In genomic region chr17:978110-979093, GRCh38 we compare ENCODE assay signal across 8 cellular contexts. TPM values are rescaled to one million over a fixed set of nuclear protein-coding genes. Genes with fewer than 3 reads are reported as not detected.
DNase-seq lines count a peak whose midpoint lies in the region; ATAC-seq, FAIRE-seq and TF ChIP-seq lines count a peak whose summit lies in the region.

No MANE protein-coding gene starts in this region.

- no peaks in the 10 kb centered on the region for H3K9me3 Mint-ChIP-seq in activated CD4-positive, alpha-beta T cell treated with anti-CD3 and anti-CD28 coated beads, Interleukin-2, amount 10 ng/mL, durations not matched to agents 24 days and 14 days
- no peaks in the 10 kb centered on the region for H3K9me3 Mint-ChIP-seq in activated T-helper 17 cell treated with anti-CD3 and anti-CD28 coated beads, Interleukin-2, amount 50 U/mL, for 72 hours
- no peaks in the 10 kb centered on the region for H3K9me3 Mint-ChIP-seq in stimulated activated memory B cell treated with anti-CD40 and anti-IgM and Interleukin-4, amounts not matched to agents 10 μg/mL and 1 μg/mL and 100 μg/mL, for 72 hours

- H3K36me3 ChIP-seq in iPS-15b (ENCODE audit: control insufficient read depth, insufficient read depth, low read length) = no peaks in the 10 kb centered on the region

- H3K4me3 ChIP-seq in iPS-15b (ENCODE audit: low read depth, low read length) = peak overlapping the region; percentile 90

- no peaks in the 10 kb centered on the region for H3K27me3 ChIP-seq in iPS-15b (ENCODE audit: control insufficient read depth, insufficient read depth, low read length)

- no peaks in the 10 kb centered on the region for H3K9me3 ChIP-seq in iPS-15b (ENCODE audit: control insufficient read depth, insufficient read depth, low read length)

- H3K36me3 Mint-ChIP-seq in activated CD4-positive, alpha-beta T cell treated with anti-CD3 and anti-CD28 coated beads, Interleukin-2, amount 10 ng/mL, durations not matched to agents 24 days and 14 days (ENCODE audit: low read depth) = no peaks in the 10 kb centered on the region
- no peaks in the 10 kb centered on the region for H3K36me3 Mint-ChIP-seq in activated T-helper 17 cell treated with anti-CD3 and anti-CD28 coated beads, Interleukin-2, amount 50 U/mL, for 72 hours (ENCODE audit: low read depth)
- H3K36me3 Mint-ChIP-seq in stimulated activated memory B cell treated with anti-CD40 and anti-IgM and Interleukin-4, amounts not matched to agents 10 μg/mL and 1 μg/mL and 100 μg/mL, for 72 hours = no peaks in the 10 kb centered on the region

- peak; percentile 65 for DNase-seq in activated CD4-positive, alpha-beta T cell treated with anti-CD3 and anti-CD28 coated beads, Interleukin-2, amount 10 ng/mL, durations not matched to agents 24 days and 14 days
- no peak for DNase-seq in activated CD4-positive, alpha-beta T cell treated with anti-CD3 and anti-CD28 coated beads, Interleukin-2, amount 50 U/mL, for 48 hours
- no peak for DNase-seq in H54 (ENCODE audit: insufficient read length, low spot score)
- no peak for DNase-seq in anterior cingulate cortex (lab: John Stamatoyannopoulos, UW)

- H3K4me1 ChIP-seq in iPS-15b (ENCODE audit: control insufficient read depth, insufficient read depth, low read length) = peaks cover 22% of the 10 kb centered on the region

- no peak for FAIRE-seq in H54 (lab: Jason Lieb, UNC)

- ATAC-seq in activated T-helper 17 cell treated with anti-CD3 and anti-CD28 coated beads, Interleukin-2, amount 50 U/mL, for 72 hours (replicated peaks) = no peak
- no peak for ATAC-seq in stimulated activated memory B cell treated with anti-CD40 and anti-IgM and Interleukin-4, amounts not matched to agents 10 μg/mL and 1 μg/mL and 100 μg/mL, for 72 hours
- ATAC-seq in GM19452 (IDR thresholded peaks at IDR 0.05; ENCODE audit: unreplicated experiment) = no peak

- peak overlapping the region; percentile 63 for H3K4me3 Mint-ChIP-seq in activated CD4-positive, alpha-beta T cell treated with anti-CD3 and anti-CD28 coated beads, Interleukin-2, amount 10 ng/mL, durations not matched to agents 24 days and 14 days
- peak overlapping the region; percentile 74 for H3K4me3 Mint-ChIP-seq in activated T-helper 17 cell treated with anti-CD3 and anti-CD28 coated beads, Interleukin-2, amount 50 U/mL, for 72 hours
- peak overlapping the region; percentile 61 for H3K4me3 Mint-ChIP-seq in stimulated activated memory B cell treated with anti-CD40 and anti-IgM and Interleukin-4, amounts not matched to agents 10 μg/mL and 1 μg/mL and 100 μg/mL, for 72 hours

- TF ChIP-seq POLR2A in H54 (IDR thresholded peaks at IDR 0.05; ENCODE audit: low read depth, low read length) = no peak

- peaks cover 37% of the 10 kb centered on the region for H3K27me3 Mint-ChIP-seq in activated CD4-positive, alpha-beta T cell treated with anti-CD3 and anti-CD28 coated beads, Interleukin-2, amount 10 ng/mL, durations not matched to agents 24 days and 14 days
- H3K27me3 Mint-ChIP-seq in activated T-helper 17 cell treated with anti-CD3 and anti-CD28 coated beads, Interleukin-2, amount 50 U/mL, for 72 hours = peaks cover 26% of the 10 kb centered on the region
- peaks cover 30% of the 10 kb centered on the region for H3K27me3 Mint-ChIP-seq in stimulated activated memory B cell treated with anti-CD40 and anti-IgM and Interleukin-4, amounts not matched to agents 10 μg/mL and 1 μg/mL and 100 μg/mL, for 72 hours

- no peak overlapping the region for H3K27ac Mint-ChIP-seq in activated CD4-positive, alpha-beta T cell treated with anti-CD3 and anti-CD28 coated beads, Interleukin-2, amount 10 ng/mL, durations not matched to agents 24 days and 14 days
- no peak overlapping the region for H3K27ac Mint-ChIP-seq in activated T-helper 17 cell treated with anti-CD3 and anti-CD28 coated beads, Interleukin-2, amount 50 U/mL, for 72 hours
- H3K27ac Mint-ChIP-seq in stimulated activated memory B cell treated with anti-CD40 and anti-IgM and Interleukin-4, amounts not matched to agents 10 μg/mL and 1 μg/mL and 100 μg/mL, for 72 hours = no peak overlapping the region

- peak overlapping the region; percentile 71 for H3K9ac ChIP-seq in iPS-15b (ENCODE audit: low read depth, low read length)

- H3K4me1 Mint-ChIP-seq in activated CD4-positive, alpha-beta T cell treated with anti-CD3 and anti-CD28 coated beads, Interleukin-2, amount 10 ng/mL, durations not matched to agents 24 days and 14 days = peaks cover 12% of the 10 kb centered on the region
- H3K4me1 Mint-ChIP-seq in activated T-helper 17 cell treated with anti-CD3 and anti-CD28 coated beads, Interleukin-2, amount 50 U/mL, for 72 hours = peaks cover 11% of the 10 kb centered on the region
- peaks cover 23% of the 10 kb centered on the region for H3K4me1 Mint-ChIP-seq in stimulated activated memory B cell treated with anti-CD40 and anti-IgM and Interleukin-4, amounts not matched to agents 10 μg/mL and 1 μg/mL and 100 μg/mL, for 72 hours

- intact Hi-C loops in activated CD4-positive, alpha-beta T cell treated with anti-CD3 and anti-CD28 coated beads, Interleukin-2, amount 10 ng/mL, durations not matched to agents 24 days and 14 days (cut with micrococcal nuclease) = no loop called here

RNA-seq across cellular contexts. Expression of gene NXN, which starts 1.2 kb away (rescaled TPM):
- 0.14 and 0.28 TPM in 2 replicates for total RNA-seq in activated CD4-positive, alpha-beta T cell treated with anti-CD3 and anti-CD28 coated beads, Interleukin-2, amount 10 ng/mL, durations not matched to agents 24 days and 14 days
- total RNA-seq in activated T-helper 17 cell treated with anti-CD3 and anti-CD28 coated beads, Interleukin-2, amount 50 U/mL, for 72 hours = under 1 TPM; 0.37 to 0.95 TPM

RNA-seq across cellular contexts. Expression of gene TIMM22, which starts 18.5 kb away (rescaled TPM):
- 14.7 and 15.7 TPM in 2 replicates for total RNA-seq in activated CD4-positive, alpha-beta T cell treated with anti-CD3 and anti-CD28 coated beads, Interleukin-2, amount 10 ng/mL, durations not matched to agents 24 days and 14 days
- 10 to 100 TPM in 1 of 2 donors, 1 to 10 TPM in 1; 6.6 to 12.9 TPM for total RNA-seq in activated T-helper 17 cell treated with anti-CD3 and anti-CD28 coated beads, Interleukin-2, amount 50 U/mL, for 72 hours
